20 cellular contexts compared by ENCODE assay signal in the genomic region with DNA sequence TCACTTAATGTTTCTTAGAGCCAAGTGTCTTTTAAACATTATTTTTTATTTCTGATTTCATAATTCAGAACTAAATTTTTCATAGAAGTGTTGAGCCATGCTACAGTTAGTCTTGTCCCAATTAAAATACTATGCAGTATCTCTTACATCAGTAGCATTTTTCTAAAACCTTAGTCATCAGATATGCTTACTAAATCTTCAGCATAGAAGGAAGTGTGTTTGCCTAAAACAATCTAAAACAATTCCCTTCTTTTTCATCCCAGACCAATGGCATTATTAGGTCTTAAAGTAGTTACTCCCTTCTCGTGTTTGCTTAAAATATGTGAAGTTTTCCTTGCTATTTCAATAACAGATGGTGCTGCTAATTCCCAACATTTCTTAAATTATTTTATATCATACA. TPM values are rescaled to one million over a fixed set of nuclear protein-coding genes. Genes with fewer than 3 reads are reported as not detected.
DNase-seq lines count a peak whose midpoint lies in the region; ATAC-seq, FAIRE-seq and TF ChIP-seq lines count a peak whose summit lies in the region.
"Had no signal": no experiment of that assay in that cellular context is flagged by ENCODE, and none has a peak within 500 bp of the region (broad histone marks: within the 10 kb centered on the region; RNA-seq: fewer than 3 reads in every experiment).

No MANE protein-coding gene starts in this region.

- H3K27ac Mint-ChIP-seq in activated CD8-positive, alpha-beta memory T cell treated with anti-CD3 and anti-CD28 coated beads, Interleukin-2, amount 10 ng/mL, durations not matched to agents 7 days and 5 days = no peak overlapping the region
- H3K27ac Mint-ChIP-seq: B cell; CD4-positive, alpha-beta T cell had no signal

- H3K4me1 Mint-ChIP-seq in activated CD8-positive, alpha-beta memory T cell treated with anti-CD3 and anti-CD28 coated beads, Interleukin-2, amount 10 ng/mL, durations not matched to agents 7 days and 5 days = peaks cover 5% of the 10 kb centered on the region
- H3K4me1 Mint-ChIP-seq: B cell had no signal

- peak overlapping the region; percentile 5; the same call in 1 of the 2 replicates for H3K4me3 ChIP-seq in GM23248
- H3K4me3 ChIP-seq in K562 = no peak overlapping the region
- no peak overlapping the region for H3K4me3 ChIP-seq in tibial artery

- no peaks in the 10 kb centered on the region for H3K9me3 Mint-ChIP-seq in activated CD8-positive, alpha-beta memory T cell treated with anti-CD3 and anti-CD28 coated beads, Interleukin-2, amount 10 ng/mL, durations not matched to agents 7 days and 5 days (ENCODE audit: low read depth)
- H3K9me3 Mint-ChIP-seq: CD4-positive, alpha-beta T cell had no signal

- no peak for TF ChIP-seq POLR2A in K562 (conservative IDR thresholded peaks at IDR 0.05)

- TF ChIP-seq EP300 in K562 (IDR thresholded peaks at IDR 0.05; ENCODE audit: low read length) = no peak

- in situ Hi-C loops in GM23248 (cut with MboI) (no loop called here), K562 (cut with MboI) (no loop called here)

- intact Hi-C loops in K562 (cut with micrococcal nuclease) (no loop called here), tibial artery (cut with DNase I; ENCODE audit: low total_unique reads) (no loop called here)

- 0 out of 2 replicates have a peak, but pooled peaks cover 17% of the 10 kb centered on the region for H3F3A ChIP-seq in GM23248 (ENCODE audit: insufficient read depth)

- H3K27me3 Mint-ChIP-seq in activated CD8-positive, alpha-beta memory T cell treated with anti-CD3 and anti-CD28 coated beads, Interleukin-2, amount 10 ng/mL, durations not matched to agents 7 days and 5 days = no peaks in the 10 kb centered on the region
- H3K27me3 Mint-ChIP-seq: B cell; CD4-positive, alpha-beta T cell had no signal

- POLR2A ChIA-PET in K562 (lab: Yijun Ruan, JAX) = no interaction called here

- H2AFZ ChIP-seq in GM23248 (no peak overlapping the region), K562 (ENCODE audit: low read depth, low read length) (no peak overlapping the region)

- CTCF ChIA-PET in K562 (lab: Yijun Ruan, JAX; ENCODE audit: low intra/inter-chr PET ratio) = no interaction called here
- CTCF ChIA-PET in activated CD8-positive, alpha-beta memory T cell treated with anti-CD3 and anti-CD28 coated beads, Interleukin-2, amount 10 ng/mL, durations not matched to agents 7 days and 5 days (lab: Charles Lee) = no interaction called here

- DNase-seq in AG20443 (ENCODE audit: low spot score) (peak; percentile 42), GM23248 (peak; percentile 62), K562 (ENCODE audit: extremely low read depth in 1 of 4, low spot score in 3 of 4) (no peak), iris pigment epithelial cell (ENCODE audit: low read depth) (peak; percentile 41), tibial artery (no peak)
- DNase-seq in activated CD8-positive, alpha-beta memory T cell treated with anti-CD3 and anti-CD28 coated beads, Interleukin-2, amount 10 ng/mL, durations not matched to agents 7 days and 5 days = no peak
- DNase-seq: CD4-positive, alpha-beta T cell; H7; KBM-7; NCI-H1417 treated with DMSO at 0.1 percent for 48 hours; NCI-H2029; NCI-H2171 treated with DMSO at 0.1 percent for 48 hours; NCI-H446 treated with DMSO at 0.1 percent for 48 hours; NCI-H748 treated with DMSO at 0.1 percent for 48 hours had no signal

- no peaks in the 10 kb centered on the region for H3K9me1 ChIP-seq in K562 (ENCODE audit: control insufficient read depth, insufficient read depth, low read length)

- H4K20me1 ChIP-seq in GM23248 (ENCODE audit: insufficient read depth) (no peaks in the 10 kb centered on the region), K562 (replicated peaks; ENCODE audit: control insufficient read depth, insufficient read depth, low read length) (no peaks in the 10 kb centered on the region)

- no peaks in the 10 kb centered on the region for H3K9me3 ChIP-seq in GM23248 (ENCODE audit: low read depth)
- no peaks in the 10 kb centered on the region for H3K9me3 ChIP-seq in K562 (replicated peaks; ENCODE audit: control insufficient read depth, insufficient read depth, low read depth, low read length)
- no peaks in the 10 kb centered on the region for H3K9me3 ChIP-seq in tibial artery

- no peaks in the 10 kb centered on the region; the same call in 1 of the 2 replicates for H3K36me3 ChIP-seq in GM23248 (ENCODE audit: low read depth)
- H3K36me3 ChIP-seq in K562 (ENCODE audit: control insufficient read depth, insufficient read depth, low read length) = peaks cover 21% of the 10 kb centered on the region; the same call in 1 of the 3 replicates
- peaks cover 11 to 39% (median 29%) of the 10 kb centered on the region in 3 donors for H3K36me3 ChIP-seq in tibial artery

- peak overlapping the region; percentile 73 for H3K4me2 ChIP-seq in GM23248 (ENCODE audit: unreplicated experiment)
- H3K4me2 ChIP-seq in K562 (ENCODE audit: insufficient read depth, low read length) = no peak overlapping the region

- no peak for TF ChIP-seq CTCF in K562 (IDR thresholded peaks at IDR 0.05 in 2 of 3, conservative IDR thresholded peaks at IDR 0.05 in 1 of 3; ENCODE audit: insufficient read depth in 2 of 3, low read depth in 1 of 3, low read length in 3 of 3)
- TF ChIP-seq CTCF in tibial artery (IDR thresholded peaks at IDR 0.05) = no peak

- no peaks in the 10 kb centered on the region for H3K9me2 ChIP-seq in GM23248 (ENCODE audit: insufficient read depth)

- H3K27ac ChIP-seq in GM23248 = peak overlapping the region; percentile 20; the same call in 1 of the 2 replicates
- H3K27ac ChIP-seq in K562 (ENCODE audit: extremely low read depth, low read depth, low read length) = no peak overlapping the region
- H3K27ac ChIP-seq in tibial artery = no peak overlapping the region
- H3K27ac ChIP-seq: RWPE1 had no signal

- no TSS peak for BruUV-seq in K562 (replicated peaks; lab: Mats Ljungman, UMichigan)

- 0 out of 2 replicates have a peak, but pooled peaks cover 7% of the 10 kb centered on the region for H3K79me2 ChIP-seq in GM23248 (ENCODE audit: insufficient read depth)
- no peaks in the 10 kb centered on the region for H3K79me2 ChIP-seq in K562 (ENCODE audit: control insufficient read depth, insufficient read depth, low read length)

- H3K27me3 ChIP-seq in GM23248 (replicated peaks; ENCODE audit: insufficient read depth) (no peaks in the 10 kb centered on the region), K562 (ENCODE audit: control insufficient read depth in 2 of 2, insufficient read depth in 2 of 2, low read length in 2 of 2) (no peaks in the 10 kb centered on the region), tibial artery (no peaks in the 10 kb centered on the region)

- no peak overlapping the region for H3K9ac ChIP-seq in GM23248
- H3K9ac ChIP-seq in K562 (ENCODE audit: insufficient read depth in 1 of 2, low read depth in 2 of 2, low read length in 2 of 2) = no peak overlapping the region

- ATAC-seq in K562 = no peak
- ATAC-seq in activated CD8-positive, alpha-beta memory T cell treated with anti-CD3 and anti-CD28 coated beads, Interleukin-2, amount 10 ng/mL, durations not matched to agents 7 days and 5 days = no peak
- ATAC-seq in HG02870 (IDR thresholded peaks at IDR 0.05; ENCODE audit: unreplicated experiment) = no peak

- no peak overlapping the region for H3K4me3 Mint-ChIP-seq in activated CD8-positive, alpha-beta memory T cell treated with anti-CD3 and anti-CD28 coated beads, Interleukin-2, amount 10 ng/mL, durations not matched to agents 7 days and 5 days
- H3K4me3 Mint-ChIP-seq: B cell; CD4-positive, alpha-beta T cell had no signal

- H3K4me1 ChIP-seq in GM23248 (ENCODE audit: insufficient read depth) (peaks cover 9% of the 10 kb centered on the region), K562 (replicated peaks in 1 of 2; ENCODE audit: control insufficient read depth in 2 of 2, insufficient read depth in 2 of 2, low read length in 2 of 2) (no peaks in the 10 kb centered on the region; a peak in 1 of 5 replicates), tibial artery (no peaks in the 10 kb centered on the region)

- peaks cover 13% of the 10 kb centered on the region for H3K36me3 Mint-ChIP-seq in activated CD8-positive, alpha-beta memory T cell treated with anti-CD3 and anti-CD28 coated beads, Interleukin-2, amount 10 ng/mL, durations not matched to agents 7 days and 5 days

- no peak for FAIRE-seq in K562 (lab: Jason Lieb, UNC)
- FAIRE-seq: G401.6, GM12892, GM19239 had no signal

- WGBS in GM23248 (ENCODE audit: low coverage in 1 of 2, low lambda C conversion rate in 2 of 2, missing lambda C conversion rate in 2 of 2), 2 experiments = 5 to 11% methylated on average over 1 of the region's 1 CpG
- WGBS in K562 (ENCODE audit: insufficient coverage, low coverage, missing lambda C conversion rate) = 43% methylated on average over 1 of the region's 1 CpG

- no peak for TF ChIP-seq RAD21 in K562 (CRISPR knock-in tag; conservative IDR thresholded peaks at IDR 0.05 in 1 of 2, IDR thresholded peaks at IDR 0.05 in 1 of 2)

RNA-seq across cellular contexts. Expression of gene BCAS3, which starts 13.6 kb away (rescaled TPM):
- total RNA-seq in GM23248 (2014; rRNA removed; shearing (Covaris generic)) = 19.6 and 20.2 TPM in 2 replicates
- polyA plus RNA-seq in GM23248 (2016; fragmentation: Nextera tagmentation; extraction: Ambion mirVana) (16.7 and 18.0 TPM in 2 replicates), K562 (2011; rRNA removed) (5.3 and 6.3 TPM in 2 replicates), K562 (2014; fragmentation: Illumina TruSeq; extraction: Trizol) (2.2 and 2.5 TPM in 2 replicates), K562 (2014; fragmentation: Nextera tagmentation; extraction: Ambion mirVana) (1 to 10 TPM; 1.9 to 2.3 TPM), K562 (2014; rRNA removed) (2.2 and 3.0 TPM in 2 replicates)
- total RNA-seq in K562 (2011; cell fraction: chromatin; rRNA removed; ENCODE audit: low replicate concordance) = 73.8 and 85.5 TPM in 2 replicates
- total RNA-seq in K562 (2011; cell fraction: nucleolus; rRNA removed) = 37.0 and 52.4 TPM in 2 replicates
- 56.4 and 75.6 TPM in 2 replicates for total RNA-seq in K562 (2011; cell fraction: nucleoplasm; rRNA removed)
- total RNA-seq in K562 (2014; rRNA removed) (3.6 and 5.2 TPM in 2 replicates), K562 (2014; rRNA removed; fragmentation: Illumina TruSeq; extraction: Trizol) (5.1 and 5.5 TPM in 2 replicates), K562 (2015; rRNA removed; fragmentation: Illumina TruSeq; extraction: Trizol) (3.5 and 3.6 TPM in 2 replicates), K562 (2021) (3.0 and 5.0 TPM in 2 replicates)
- 3.3 and 3.4 TPM in 2 replicates for polyA plus RNA-seq in K562 (2011; cell fraction: cytosol; rRNA removed)
- 13.0 and 13.6 TPM in 2 replicates for polyA plus RNA-seq in K562 (2011; cell fraction: nucleus; rRNA removed)
- 2.8 and 12.7 TPM in 2 replicates for polyA plus RNA-seq in K562 (2012)
- 25.2 and 25.5 TPM in 2 replicates for polyA minus RNA-seq in K562 (2011; rRNA and poly(A)+ RNA removed)
- 3.8 and 8.0 TPM in 2 replicates for polyA minus RNA-seq in K562 (2011; cell fraction: cytosol; rRNA and poly(A)+ RNA removed)
- 27.1 and 38.0 TPM in 2 replicates for polyA minus RNA-seq in K562 (2011; cell fraction: nucleus; rRNA and poly(A)+ RNA removed)
- 10 to 100 TPM; 13.7 to 25.8 TPM for total RNA-seq in activated CD8-positive, alpha-beta memory T cell treated with anti-CD3 and anti-CD28 coated beads, Interleukin-2, amount 10 ng/mL, durations not matched to agents 7 days and 5 days

Comparison
In these comparisons a context has a peak if more than half of its experiments do, and no peak if none do; other contexts are left out.
1. DNase-seq: peak in AG20443 (single experiment), GM23248 (single experiment) and iris pigment epithelial cell (single experiment); none in K562 (0 of 4), activated CD8-positive, alpha-beta memory T cell treated with anti-CD3 and anti-CD28 coated beads, Interleukin-2, amount 10 ng/mL, durations not matched to agents 7 days and 5 days (single experiment) and tibial artery (0 of 2).